Comparison of ENCODE assay signal across 12 cellular contexts in genomic region chr12:49503674-49504180, GRCh38. TPM values are rescaled to one million over a fixed set of nuclear protein-coding genes. Genes with fewer than 3 reads are reported as not detected.
A peak's percentile ranks its signal among the peaks of the same experiment; 100 is the strongest.
DNase-seq lines count a peak whose midpoint lies in the region; TF ChIP-seq lines count a peak whose summit lies in the region.
"Had no signal": no experiment of that assay in that cellular context is flagged by ENCODE, and none has a peak within 500 bp of the region (broad histone marks: within the 10 kb centered on the region; RNA-seq: fewer than 3 reads in every experiment).

No MANE protein-coding gene starts in this region.

- no peak overlapping the region for H3K18ac ChIP-seq in mesendoderm (ENCODE audit: low read length)

- H3K27ac ChIP-seq in mesendoderm (ENCODE audit: low read depth, low read length), result no peak overlapping the region
- no peak overlapping the region for H3K27ac ChIP-seq in smooth muscle cell (ENCODE audit: low read depth)
- H3K27ac ChIP-seq: tibial nerve had no signal

- no peak overlapping the region for H2BK5ac ChIP-seq in mesendoderm (ENCODE audit: low read length)

- H3K79me2 ChIP-seq in mesendoderm (ENCODE audit: control insufficient read depth, insufficient read depth, low read length) (no peaks in the 10 kb centered on the region), smooth muscle cell (ENCODE audit: low read depth) (no peaks in the 10 kb centered on the region)

- DNase-seq in DMS79 treated with DMSO at 0.1 percent for 48 hours (lab: John Stamatoyannopoulos, UW), result peak; percentile 93
- peak; percentile 94 for DNase-seq in NCI-H226
- DNase-seq in dedifferentiated amniotic fluid mesenchymal stem cell (ENCODE audit: extremely low spot score), result peak; percentile 30
- DNase-seq in mesendoderm, result peak; percentile 20
- no peak for DNase-seq in SHP77 treated with DMSO at 0.1 percent for 48 hours (lab: John Stamatoyannopoulos, UW)
- DNase-seq in CD1c-positive myeloid dendritic cell (ENCODE audit: extremely low spot score), result no peak
- no peak for DNase-seq in smooth muscle cell (lab: John Stamatoyannopoulos, UW; ENCODE audit: unreplicated experiment)
- no peak for DNase-seq in activated naive CD4-positive, alpha-beta T cell treated with Interleukin-2 at 50 U/mL for 16 hours
- DNase-seq: CD4-positive, alpha-beta T cell; NCI-H1048; SHP77 had no signal

- no peak overlapping the region for H4K8ac ChIP-seq in mesendoderm (ENCODE audit: low read depth, low read length)

- H2BK120ac ChIP-seq in mesendoderm (ENCODE audit: low read depth, low read length), result no peak overlapping the region

- no peaks in the 10 kb centered on the region for H3K27me3 ChIP-seq in mesendoderm (ENCODE audit: insufficient read depth, low read length, poor library complexity)
- H3K27me3 ChIP-seq in smooth muscle cell (ENCODE audit: low read depth), result no peaks in the 10 kb centered on the region
- H3K27me3 ChIP-seq: tibial nerve had no signal

- H3K4me3 ChIP-seq in mesendoderm (ENCODE audit: low read length) (no peak overlapping the region), smooth muscle cell (no peak overlapping the region)
- H3K4me3 ChIP-seq: tibial nerve had no signal

- no peak overlapping the region for H3K23ac ChIP-seq in mesendoderm (ENCODE audit: low read length)

- no peaks in the 10 kb centered on the region for H3K79me1 ChIP-seq in mesendoderm (ENCODE audit: low read length)

- TF ChIP-seq CTCF in smooth muscle cell (IDR thresholded peaks at IDR 0.05; ENCODE audit: borderline replicate concordance, insufficient read depth, poor library complexity, severe bottlenecking), result no peak

- H3K9ac ChIP-seq in mesendoderm (ENCODE audit: low read length), result no peak overlapping the region
- no peak overlapping the region for H3K9ac ChIP-seq in smooth muscle cell (ENCODE audit: low read depth)

- no peak overlapping the region for H2BK15ac ChIP-seq in mesendoderm (replicated peaks; ENCODE audit: low read depth)

- no peaks in the 10 kb centered on the region for H4K20me1 ChIP-seq in smooth muscle cell (ENCODE audit: low read depth)

- H3F3A ChIP-seq in smooth muscle cell (ENCODE audit: low read depth), result peaks cover 4% of the 10 kb centered on the region

- no peak overlapping the region for H3K56ac ChIP-seq in mesendoderm (ENCODE audit: low read length)

- no peak overlapping the region for H3K4ac ChIP-seq in mesendoderm (ENCODE audit: low read depth, low read length)

- H3K9me3 ChIP-seq in smooth muscle cell (replicated peaks; ENCODE audit: low read depth), result no peaks in the 10 kb centered on the region
- H3K9me3 ChIP-seq: tibial nerve had no signal

- no CpG with 5 or more reads among the region's 5 CpGs for WGBS in mesendoderm (ENCODE audit: extremely low coverage, insufficient coverage, low lambda C conversion rate)
- 83% methylated on average over 5 of the region's 5 CpGs for WGBS in smooth muscle cell (ENCODE audit: low lambda C conversion rate)

- H2AFZ ChIP-seq in smooth muscle cell (ENCODE audit: low read depth), result no peak overlapping the region

- H2AK5ac ChIP-seq in mesendoderm (ENCODE audit: low read length), result no peak overlapping the region

- H3K4me1 ChIP-seq in mesendoderm (ENCODE audit: control insufficient read depth, low read depth, low read length) (no peaks in the 10 kb centered on the region), smooth muscle cell (ENCODE audit: low read depth) (no peaks in the 10 kb centered on the region)
- H3K4me1 ChIP-seq: tibial nerve had no signal

- H4K5ac ChIP-seq in mesendoderm (ENCODE audit: low read length), result no peak overlapping the region

- H3K4me2 ChIP-seq in mesendoderm (ENCODE audit: low read length) (no peak overlapping the region), smooth muscle cell (no peak overlapping the region)

- no peaks in the 10 kb centered on the region for H3K36me3 ChIP-seq in mesendoderm (ENCODE audit: control insufficient read depth, insufficient read depth, low read length)
- peaks cover 5% of the 10 kb centered on the region for H3K36me3 ChIP-seq in smooth muscle cell (ENCODE audit: low read depth)

RNA-seq across cellular contexts. Expression of gene KCNH3, which starts 35.1 kb away (rescaled TPM):
- polyA plus RNA-seq in mesendoderm (2013, experiment 1 of 2), result 0.07 TPM
- polyA plus RNA-seq in mesendoderm (2013, experiment 2 of 2), result 0.06 TPM
- 0.09 and 0.40 TPM in 2 replicates for total RNA-seq in smooth muscle cell
- 0.19 and 0.94 TPM in 2 replicates for polyA plus RNA-seq in smooth muscle cell

Comparison
In these comparisons a context has a peak if more than half of its experiments do, and no peak if none do; other contexts are left out.
1. DNase-seq: peak in DMS79 treated with DMSO at 0.1 percent for 48 hours (single experiment), NCI-H226 (single experiment), dedifferentiated amniotic fluid mesenchymal stem cell (single experiment) and mesendoderm (single experiment); none in SHP77 treated with DMSO at 0.1 percent for 48 hours (single experiment), CD1c-positive myeloid dendritic cell (single experiment), smooth muscle cell (single experiment) and activated naive CD4-positive, alpha-beta T cell treated with Interleukin-2 at 50 U/mL for 16 hours (single experiment).